14 cellular contexts compared by ENCODE assay signal in the genomic region with DNA sequence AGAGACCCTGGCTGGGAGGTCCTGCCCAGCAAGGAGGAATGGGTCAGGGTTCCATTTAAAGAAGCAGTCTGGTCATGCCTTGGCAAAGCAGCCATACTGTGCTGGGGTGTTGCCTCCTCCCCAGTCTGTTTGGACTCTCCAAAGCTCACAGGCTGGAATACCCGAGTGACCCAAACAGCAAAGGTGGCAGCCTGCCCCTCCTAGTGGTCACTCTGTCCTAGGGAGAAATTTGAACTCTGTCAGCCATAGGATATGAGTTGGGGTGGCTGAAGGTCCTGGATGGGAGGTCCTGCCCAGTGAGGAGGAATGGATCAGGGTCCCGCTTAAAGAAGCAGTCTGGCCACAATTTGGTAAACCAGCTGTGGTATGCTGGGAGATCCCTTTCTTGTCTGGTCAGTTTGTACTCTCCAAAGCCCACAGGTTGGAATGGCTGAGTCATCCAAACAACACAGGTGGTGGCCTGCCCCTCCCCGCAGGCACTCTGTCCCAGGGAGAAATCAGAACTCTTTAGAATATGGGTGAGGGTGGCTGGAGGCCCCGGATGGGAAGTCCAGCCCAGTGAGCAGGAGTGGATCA. TPM values are rescaled to one million over a fixed set of nuclear protein-coding genes. Genes with fewer than 3 reads are reported as not detected.
DNase-seq lines count a peak whose midpoint lies in the region; ATAC-seq, FAIRE-seq and TF ChIP-seq lines count a peak whose summit lies in the region.
"Had no signal": no experiment of that assay in that cellular context is flagged by ENCODE, and none has a peak within 500 bp of the region (broad histone marks: within the 10 kb centered on the region; RNA-seq: fewer than 3 reads in every experiment).

No MANE protein-coding gene starts in this region.

- H3K4me1 ChIP-seq in HUES6 (ENCODE audit: control insufficient read depth, insufficient read depth, low read length) = peaks cover 13% of the 10 kb centered on the region; the same call in 1 of the 2 replicates
- peaks cover 7% of the 10 kb centered on the region for H3K4me1 ChIP-seq in suprapubic skin
- H3K4me1 ChIP-seq: prostate gland had no signal

- H3K9ac ChIP-seq in HUES6 (ENCODE audit: low read length) = peak overlapping the region; percentile 15

- H3K36me3 ChIP-seq in HUES6 (ENCODE audit: control insufficient read depth, insufficient read depth, low read length) (no peaks in the 10 kb centered on the region), brain microvascular endothelial cell (replicated peaks) (no peaks in the 10 kb centered on the region), suprapubic skin (no peaks in the 10 kb centered on the region)
- H3K36me3 ChIP-seq: prostate gland had no signal

- H3K4me3 ChIP-seq in HUES6 (ENCODE audit: low read depth, low read length) = no peak overlapping the region
- H3K4me3 ChIP-seq in brain microvascular endothelial cell (ENCODE audit: low read depth, low read length) = no peak overlapping the region
- H3K4me3 ChIP-seq in suprapubic skin = no peak overlapping the region
- H3K4me3 ChIP-seq: prostate gland had no signal

- TF ChIP-seq EP300 in suprapubic skin (IDR thresholded peaks at IDR 0.05) = no peak

- WGBS in suprapubic skin = 70% methylated on average over 2 of the region's 4 CpGs

- intact Hi-C loops in cardiac septum (cut with DNase I) = no loop called here

- peak; percentile 83 for FAIRE-seq in urothelium cell line (lab: Jason Lieb, UNC)
- FAIRE-seq: GM12892 had no signal

- no peak for DNase-seq in brain microvascular endothelial cell
- DNase-seq in iPS-NIHi7 (ENCODE audit: extremely low spot score) = peak; percentile 36
- DNase-seq in urothelium cell line (ENCODE audit: low spot score) = peak; percentile 65
- no peak for DNase-seq in cardiac septum (ENCODE audit: low spot score)
- DNase-seq in suprapubic skin (ENCODE audit: low spot score in 2 of 2) = no peak
- DNase-seq: effector CD8-positive, alpha-beta T cell; NCI-H1436; NCI-H446 treated with DMSO at 0.1 percent for 48 hours had no signal

- H3K27me3 ChIP-seq in HUES6 (ENCODE audit: control insufficient read depth, insufficient read depth, low read length) (no peaks in the 10 kb centered on the region), brain microvascular endothelial cell (replicated peaks) (peaks cover 2% of the 10 kb centered on the region), suprapubic skin (no peaks in the 10 kb centered on the region)

- TF ChIP-seq POLR2A in suprapubic skin (IDR thresholded peaks at IDR 0.05) = no peak

- TF ChIP-seq CTCF in brain microvascular endothelial cell (IDR thresholded peaks at IDR 0.05; ENCODE audit: low read depth, low read length, missing control alignments) (peak; percentile 32), suprapubic skin (IDR thresholded peaks at IDR 0.05) (no peak)

- no peak for ATAC-seq in HG03520 (IDR thresholded peaks at IDR 0.05; ENCODE audit: unreplicated experiment)

- no peaks in the 10 kb centered on the region; the same call in 1 of the 2 replicates for H3K9me3 ChIP-seq in HUES6 (ENCODE audit: control insufficient read depth, insufficient read depth, low read depth, low read length)
- peaks cover 3% of the 10 kb centered on the region for H3K9me3 ChIP-seq in suprapubic skin
- H3K9me3 ChIP-seq: prostate gland had no signal

- in situ Hi-C loops in brain microvascular endothelial cell (cut with HindIII; ENCODE audit: low pct_ligation_motif_present, low sequenced_read_pairs) = no loop called here

- H3K27ac ChIP-seq in HUES6 (ENCODE audit: low read depth, low read length) = peak overlapping the region; percentile 28; the same call in 1 of the 2 replicates
- no peak overlapping the region for H3K27ac ChIP-seq in brain microvascular endothelial cell
- H3K27ac ChIP-seq in suprapubic skin = no peak overlapping the region
- H3K27ac ChIP-seq: prostate gland, VCaP had no signal

RNA-seq across cellular contexts. Expression of a gene that starts 45.0 kb away (rescaled TPM):
- total RNA-seq in cardiac septum (3.2 TPM), suprapubic skin (1 to 10 TPM in 2 of 4 donors, under 1 TPM in 2; 0.26 to 2.2 (median 1.0) TPM)
- total RNA-seq: OCI-LY7 had no signal

Comparison
In these comparisons a context has a peak if more than half of its experiments do, and no peak if none do; other contexts are left out.
1. DNase-seq: peak in iPS-NIHi7 (single experiment) and urothelium cell line (single experiment); none in brain microvascular endothelial cell (single experiment), cardiac septum (single experiment) and suprapubic skin (0 of 2).